13 cellular contexts compared by ENCODE assay signal in genomic region chr7:122550545-122550944, GRCh38.
DNase-seq lines count a peak whose midpoint lies in the region; TF ChIP-seq lines count a peak whose summit lies in the region.
"Had no signal": no experiment of that assay in that cellular context is flagged by ENCODE, and none has a peak within 500 bp of the region (broad histone marks: within the 10 kb centered on the region; RNA-seq: fewer than 3 reads in every experiment).

No MANE protein-coding gene starts in this region.

- H3K9me2 ChIP-seq in PC-9 (ENCODE audit: insufficient read depth), result no peaks in the 10 kb centered on the region

- CTCF ChIA-PET in PC-9 (lab: Charles Lee), result interaction anchor here (0.6 kb wide), 1 partner anchor 17 kb away, joined by 3 read pairs; no protein-coding TSS in a partner anchor

- H3K79me2 ChIP-seq in PC-9 (ENCODE audit: low read depth), result no peaks in the 10 kb centered on the region

- H3K27me3 ChIP-seq in PC-9 (ENCODE audit: insufficient read depth, low read depth) (no peaks in the 10 kb centered on the region), sigmoid colon (no peaks in the 10 kb centered on the region)

- no TSS peak for BruUV-seq in PC-9 (replicated peaks; lab: Mats Ljungman, UMichigan)

- no peak for TF ChIP-seq POLR2A in sigmoid colon (IDR thresholded peaks at IDR 0.05)

- H3K4me2 ChIP-seq in PC-9, result no peak overlapping the region

- no peaks in the 10 kb centered on the region for H3K4me1 ChIP-seq in PC-9 (replicated peaks; ENCODE audit: insufficient read depth)
- H3K4me1 ChIP-seq in sigmoid colon, result no peaks in the 10 kb centered on the region

- no peaks in the 10 kb centered on the region for H4K20me1 ChIP-seq in PC-9 (ENCODE audit: insufficient read depth)

- H3K4me3 ChIP-seq in PC-9 (no peak overlapping the region), fibroblast of mammary gland (ENCODE audit: control insufficient read depth, low read depth, low read length) (no peak overlapping the region), sigmoid colon (no peak overlapping the region)

- DNase-seq in NCI-H2081 (lab: John Stamatoyannopoulos, UW) (peak; percentile 13 to 31), NCI-H2081 treated with DMSO at 0.1 percent for 48 hours (lab: John Stamatoyannopoulos, UW) (no peak), PC-9 (no peak), fibroblast of mammary gland (ENCODE audit: low read depth) (peak; percentile 53), renal cortical epithelial cell (ENCODE audit: low read depth) (peak; percentile 31), globus pallidus (ENCODE audit: low spot score) (no peak), sigmoid colon (no peak), occipital lobe (lab: John Stamatoyannopoulos, UW) (no peak)
- DNase-seq: activated CD4-positive, alpha-beta T cell treated with anti-CD3 and anti-CD28 coated beads for 48 hours; activated T-cell treated with anti-CD3 and anti-CD28 coated beads, Interleukin-2, amount 50 U/mL, for 72 hours; DMS 273 treated with DMSO at 0.1 percent for 48 hours; effector memory CD4-positive, alpha-beta T cell; stimulated activated CD4-positive, alpha-beta T cell treated with anti-CD3 and anti-CD28 coated beads, Interleukin-2, amount 100 ng/mL, for 24 hours had no signal

- 81 to 90% methylated on average over 1 of the region's 1 CpG for WGBS in sigmoid colon, 2 donors

- H3K9me3 ChIP-seq in PC-9 (ENCODE audit: insufficient read depth, low read depth) (no peaks in the 10 kb centered on the region), sigmoid colon (no peaks in the 10 kb centered on the region)

- POLR2A ChIA-PET in PC-9 (lab: Charles Lee; ENCODE audit: unreplicated experiment), result no interaction called here

- H3K27ac ChIP-seq in PC-9 (no peak overlapping the region), sigmoid colon (no peak overlapping the region)

- intact Hi-C loops in PC-9 (cut with micrococcal nuclease; ENCODE audit: unreplicated experiment) (loop anchor here (10.0 kb wide), 3 partner anchors 184 to 604 kb away; partner anchors contain the start of gene CADPS2), sigmoid colon (cut with DNase I) (no loop called here)

- no peak overlapping the region for H2AFZ ChIP-seq in PC-9

- H3F3A ChIP-seq in PC-9 (ENCODE audit: insufficient read depth, low read depth), result no peaks in the 10 kb centered on the region

- H3K36me3 ChIP-seq in PC-9 (ENCODE audit: low read depth), result no peaks in the 10 kb centered on the region
- H3K36me3 ChIP-seq in sigmoid colon, result no peaks in the 10 kb centered on the region

- TF ChIP-seq EP300 in sigmoid colon (IDR thresholded peaks at IDR 0.05), result no peak

- TF ChIP-seq CTCF in PC-9 (conservative IDR thresholded peaks at IDR 0.05) (0 out of 2 replicates have a peak, but pooled peaks have one; percentile 31), fibroblast of mammary gland (conservative IDR thresholded peaks at IDR 0.05; ENCODE audit: control insufficient read depth, insufficient read depth, low read depth, low read length) (peak; percentile 37), sigmoid colon (IDR thresholded peaks at IDR 0.05) (no peak)

Comparison
In these comparisons a context has a peak if more than half of its experiments do, and no peak if none do; other contexts are left out.
1. DNase-seq: peak in NCI-H2081 (2 of 2), fibroblast of mammary gland (single experiment) and renal cortical epithelial cell (single experiment); none in NCI-H2081 treated with DMSO at 0.1 percent for 48 hours (single experiment), PC-9 (0 of 2), globus pallidus (single experiment), sigmoid colon (single experiment) and occipital lobe (single experiment).
2. CTCF ChIP-seq: peak in PC-9 (single experiment) and fibroblast of mammary gland (single experiment); none in sigmoid colon (0 of 4).